Comparison of ENCODE assay signal across 9 cellular contexts in genomic region chr10:103492655-103493261, GRCh38. TPM values are rescaled to one million over a fixed set of nuclear protein-coding genes. Genes with fewer than 3 reads are reported as not detected.
A peak's percentile ranks its signal among the peaks of the same experiment; 100 is the strongest.
DNase-seq lines count a peak whose midpoint lies in the region; ATAC-seq and TF ChIP-seq lines count a peak whose summit lies in the region.
"Had no signal": no experiment of that assay in that cellular context is flagged by ENCODE, and none has a peak within 500 bp of the region (broad histone marks: within the 10 kb centered on the region; RNA-seq: fewer than 3 reads in every experiment).

No MANE protein-coding gene starts in this region.

- WGBS in stomach, 5 donors: 68 to 78% (median 70%) methylated on average over 4 to 5 of the region's 5 CpGs

- TF ChIP-seq POLR2A in stomach (IDR thresholded peaks at IDR 0.05): no peak

- H3K36me3 Mint-ChIP-seq in activated T-helper 17 cell treated with anti-CD3 and anti-CD28 coated beads, Interleukin-2, amount 50 U/mL, for 72 hours (ENCODE audit: low read depth): no peaks in the 10 kb centered on the region
- H3K36me3 Mint-ChIP-seq in immature natural killer cell: no peaks in the 10 kb centered on the region

- ATAC-seq in activated T-helper 17 cell treated with anti-CD3 and anti-CD28 coated beads, Interleukin-2, amount 50 U/mL, for 72 hours (replicated peaks): no peak

- TF ChIP-seq CTCF in cardiac muscle cell (IDR thresholded peaks at IDR 0.05; ENCODE audit: low read depth, low read length): no peak
- TF ChIP-seq CTCF in right atrium auricular region (IDR thresholded peaks at IDR 0.05): no peak
- TF ChIP-seq CTCF in stomach (IDR thresholded peaks at IDR 0.05): no peak
- TF ChIP-seq CTCF in foreskin fibroblast (IDR thresholded peaks at IDR 0.05; ENCODE audit: low read depth, low read length): no peak

- no peak overlapping the region for H3K27ac Mint-ChIP-seq in activated T-helper 17 cell treated with anti-CD3 and anti-CD28 coated beads, Interleukin-2, amount 50 U/mL, for 72 hours
- H3K27ac Mint-ChIP-seq in immature natural killer cell: no peak overlapping the region

- H3K4me3 Mint-ChIP-seq in activated T-helper 17 cell treated with anti-CD3 and anti-CD28 coated beads, Interleukin-2, amount 50 U/mL, for 72 hours: peak overlapping the region; percentile 84
- peak overlapping the region; percentile 57 to 78 (median 73) for H3K4me3 Mint-ChIP-seq in immature natural killer cell

- peaks cover 62% of the 10 kb centered on the region for H3K27me3 ChIP-seq in cardiac muscle cell
- no peaks in the 10 kb centered on the region for H3K27me3 ChIP-seq in right atrium auricular region
- H3K27me3 ChIP-seq in stomach: peaks cover 10 to 52% (median 34%) of the 10 kb centered on the region in 3 donors

- H3K9me3 ChIP-seq in cardiac muscle cell (ENCODE audit: low read depth): no peaks in the 10 kb centered on the region
- H3K9me3 ChIP-seq in right atrium auricular region: no peaks in the 10 kb centered on the region
- H3K9me3 ChIP-seq in stomach: no peaks in the 10 kb centered on the region

- H3K4me1 Mint-ChIP-seq in activated T-helper 17 cell treated with anti-CD3 and anti-CD28 coated beads, Interleukin-2, amount 50 U/mL, for 72 hours: no peaks in the 10 kb centered on the region
- H3K4me1 Mint-ChIP-seq in immature natural killer cell: peaks cover 8 to 13% of the 10 kb centered on the region in 2 donors

- H3K4me3 ChIP-seq in cardiac muscle cell (peak overlapping the region; percentile 56), right atrium auricular region (peak overlapping the region in 1 of 2 donors; percentile 61), stomach (peak overlapping the region in 3 of 4 donors; percentile 53 to 84 (median 81)), foreskin fibroblast (ENCODE audit: low read depth in 1 of 2, low read length in 2 of 2) (peak overlapping the region in 1 of 2 donors; percentile 50)

- intact Hi-C loops in stomach (cut with DNase I; ENCODE audit: low total_unique reads): no loop called here

- no peak for DNase-seq in cardiac muscle cell (ENCODE audit: low read depth in 1 of 2, low spot score in 1 of 2)
- no peak for DNase-seq in right atrium auricular region (ENCODE audit: low spot score)
- DNase-seq in immature natural killer cell: no peak
- no peak for DNase-seq in stomach
- no peak for DNase-seq in activated effector memory CD4-positive, alpha-beta T cell treated with anti-CD3 and anti-CD28 coated beads, Interleukin-2, amount 50 U/mL, for 16 hours
- DNase-seq in foreskin fibroblast: no peak
- no peak for DNase-seq in NCI-H1092 treated with DMSO at 0.1 percent for 48 hours (lab: John Stamatoyannopoulos, UW)
- DNase-seq: NCI-H446 treated with DMSO at 0.1 percent for 48 hours had no signal

- H3K27me3 Mint-ChIP-seq in activated T-helper 17 cell treated with anti-CD3 and anti-CD28 coated beads, Interleukin-2, amount 50 U/mL, for 72 hours: peaks cover 34% of the 10 kb centered on the region
- peaks cover 19 to 21% (median 20%) of the 10 kb centered on the region in 3 donors for H3K27me3 Mint-ChIP-seq in immature natural killer cell (ENCODE audit: low read depth in 3 of 3)

- TF ChIP-seq EP300 in stomach (IDR thresholded peaks at IDR 0.05): no peak

- no peaks in the 10 kb centered on the region for H3K9me3 Mint-ChIP-seq in activated T-helper 17 cell treated with anti-CD3 and anti-CD28 coated beads, Interleukin-2, amount 50 U/mL, for 72 hours
- no peaks in the 10 kb centered on the region for H3K9me3 Mint-ChIP-seq in immature natural killer cell

- no peaks in the 10 kb centered on the region for H3K4me1 ChIP-seq in cardiac muscle cell (ENCODE audit: low read depth)
- peaks cover 0 to 27% of the 10 kb centered on the region in 2 donors for H3K4me1 ChIP-seq in right atrium auricular region
- peaks cover 16 to 26% (median 19%) of the 10 kb centered on the region in 4 donors for H3K4me1 ChIP-seq in stomach

- H3K27ac ChIP-seq in cardiac muscle cell (no peak overlapping the region), right atrium auricular region (peak overlapping the region in 1 of 2 donors; percentile 4), stomach (no peak overlapping the region)

- H3K36me3 ChIP-seq in cardiac muscle cell (no peaks in the 10 kb centered on the region), right atrium auricular region (no peaks in the 10 kb centered on the region), stomach (no peaks in the 10 kb centered on the region)

RNA-seq across cellular contexts. Expression of gene NEURL1, which starts 0.7 kb away (rescaled TPM):
- total RNA-seq in cardiac muscle cell (2.3 and 2.7 TPM in 2 replicates), right atrium auricular region (under 1 TPM in 1 of 2 donors, not detected in 1; 0.12 TPM), stomach (100 to 1,000 TPM in 1 of 5 donors, 1 to 10 TPM in 3, under 1 TPM in 1; 0.89 to 136 (median 3.3) TPM)
- polyA plus RNA-seq in cardiac muscle cell (1.4 and 3.5 TPM in 2 replicates), immature natural killer cell (under 1 TPM in 2 of 3 donors, not detected in 1; 0.07 to 0.35 TPM), stomach (1 to 10 TPM; 1.2 to 9.5 (median 2.7) TPM)
- total RNA-seq in activated T-helper 17 cell treated with anti-CD3 and anti-CD28 coated beads, Interleukin-2, amount 50 U/mL, for 72 hours: 1 to 10 TPM; 2.1 to 3.7 TPM

RNA-seq across cellular contexts. Expression of gene CALHM3, which starts 13.7 kb away (rescaled TPM):
- total RNA-seq in cardiac muscle cell (not detected in 2 replicates), right atrium auricular region (not detected), stomach (not detected)
- polyA plus RNA-seq in cardiac muscle cell (not detected in 2 replicates), immature natural killer cell (not detected), stomach (not detected)
- not detected for total RNA-seq in activated T-helper 17 cell treated with anti-CD3 and anti-CD28 coated beads, Interleukin-2, amount 50 U/mL, for 72 hours

RNA-seq across cellular contexts. Expression of gene CALHM1, which starts 34.1 kb away (rescaled TPM):
- total RNA-seq in cardiac muscle cell (0.11 TPM in 1 of 2 replicates, not detected in the other), right atrium auricular region (not detected), stomach (not detected)
- polyA plus RNA-seq in cardiac muscle cell (not detected in 2 replicates), immature natural killer cell (under 1 TPM in 2 of 3 donors, not detected in 1; 0.56 to 0.91 TPM), stomach (not detected)
- under 1 TPM in 1 of 2 donors, not detected in 1; 0.11 TPM for total RNA-seq in activated T-helper 17 cell treated with anti-CD3 and anti-CD28 coated beads, Interleukin-2, amount 50 U/mL, for 72 hours

RNA-seq across cellular contexts. Expression of gene CALHM2, which starts 40.6 kb away (rescaled TPM):
- 0.95 and 3.7 TPM in 2 replicates for total RNA-seq in cardiac muscle cell
- 1.1 TPM in 2 replicates for polyA plus RNA-seq in cardiac muscle cell
- total RNA-seq in right atrium auricular region: 10 to 100 TPM; 23.8 to 57.7 TPM
- 10 to 100 TPM; 18.2 to 26.0 TPM for total RNA-seq in activated T-helper 17 cell treated with anti-CD3 and anti-CD28 coated beads, Interleukin-2, amount 50 U/mL, for 72 hours
- polyA plus RNA-seq in immature natural killer cell: 100 to 1,000 TPM in 1 of 3 donors, 10 to 100 TPM in 2; 43.3 to 125 (median 72.6) TPM
- 10 to 100 TPM in 2 of 5 donors, 1 to 10 TPM in 3; 1.8 to 30.1 (median 6.4) TPM for total RNA-seq in stomach
- 10 to 100 TPM in 2 of 3 donors, 1 to 10 TPM in 1; 7.4 to 13.3 (median 12.7) TPM for polyA plus RNA-seq in stomach
